37 cellular contexts compared by ENCODE assay signal in the genomic region with DNA sequence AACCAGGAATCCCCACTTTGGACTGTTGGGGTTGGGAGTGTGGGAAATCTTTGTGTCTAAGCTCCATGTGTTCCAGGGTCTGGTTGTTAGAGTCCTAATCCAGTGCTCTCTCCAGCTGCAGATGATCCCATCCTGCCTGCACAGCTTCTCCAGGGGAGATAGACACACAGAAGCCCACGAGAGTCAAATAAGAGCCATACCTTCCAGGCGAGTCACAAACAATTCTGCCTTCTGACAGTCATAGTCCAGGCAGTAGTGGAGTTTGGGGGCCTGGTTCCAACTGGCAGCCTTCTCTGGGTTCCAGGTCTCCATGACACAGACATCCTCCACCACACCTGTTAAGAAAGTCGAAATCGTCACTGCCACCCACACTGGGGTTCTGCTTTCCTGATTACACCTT. TPM values are rescaled to one million over a fixed set of nuclear protein-coding genes. Genes with fewer than 3 reads are reported as not detected.
"Had no signal": no experiment of that assay in that cellular context is flagged by ENCODE, and none has a peak within 500 bp of the region (broad histone marks: within the 10 kb centered on the region; RNA-seq: fewer than 3 reads in every experiment).

No MANE protein-coding gene starts in this region.

- H3K27me3 Mint-ChIP-seq: progenitor cell of endocrine pancreas had no signal

- H3K27ac ChIP-seq: adrenal gland, epithelial cell of prostate, esophagus squamous epithelium, neutrophil, ovary, uterus, WERI-Rb-1 had no signal

- H3K27ac Mint-ChIP-seq: activated CD4-positive, alpha-beta memory T cell treated with anti-CD3 and anti-CD28 coated beads, Interleukin-2, amount 10 ng/mL, durations not matched to agents 7 days and 5 days; activated naive CD4-positive, alpha-beta T cell treated with anti-CD3 and anti-CD28 coated beads, Interleukin-2, amount 50 U/mL, for 72 hours; nephron progenitor cell; progenitor cell of endocrine pancreas; stimulated activated effector memory CD8-positive, alpha-beta T cell treated with anti-CD3 and anti-CD28 coated beads, Interleukin-12 subunit alpha, Interleukin-12 subunit beta, amount 100 ng/mL, for 72 hours; T-helper 1 cell treated with Interleukin-12 subunit alpha and Interleukin-12 subunit beta and Interleukin-4 antibody, amounts not matched to agents 30 μg/mL and 1 μg/mL, for 36 hours; type B pancreatic cell had no signal

- H3K36me3 ChIP-seq: adrenal gland, esophagus squamous epithelium, neutrophil, ovary, uterus had no signal

- H3K36me3 Mint-ChIP-seq: activated naive CD4-positive, alpha-beta T cell treated with anti-CD3 and anti-CD28 coated beads, Interleukin-2, amount 50 U/mL, for 72 hours; naive B cell; stimulated activated effector memory CD8-positive, alpha-beta T cell treated with anti-CD3 and anti-CD28 coated beads, Interleukin-12 subunit alpha, Interleukin-12 subunit beta, amount 100 ng/mL, for 72 hours; type B pancreatic cell had no signal

- H3K9me3 ChIP-seq: adrenal gland, esophagus squamous epithelium, neutrophil, ovary, uterus had no signal

- H3K4me3 Mint-ChIP-seq: activated CD4-positive, alpha-beta memory T cell treated with anti-CD3 and anti-CD28 coated beads, Interleukin-2, amount 10 ng/mL, durations not matched to agents 7 days and 5 days; central memory CD8-positive, alpha-beta T cell; naive B cell; nephron progenitor cell; stimulated activated effector memory CD8-positive, alpha-beta T cell treated with anti-CD3 and anti-CD28 coated beads, Interleukin-12 subunit alpha, Interleukin-12 subunit beta, amount 100 ng/mL, for 72 hours; stimulated activated naive CD8-positive, alpha-beta T cell treated with anti-CD3 and anti-CD28 coated beads, Interleukin-15, amount 100 ng/mL, for 72 hours; T-helper 1 cell treated with Interleukin-12 subunit alpha and Interleukin-12 subunit beta and Interleukin-4 antibody, amounts not matched to agents 30 μg/mL and 1 μg/mL, for 36 hours; type B pancreatic cell had no signal

- H3K4me3 ChIP-seq: adrenal gland, esophagus squamous epithelium, ovary, uterus had no signal

- H3K9me3 Mint-ChIP-seq: activated CD4-positive, alpha-beta memory T cell treated with anti-CD3 and anti-CD28 coated beads, Interleukin-2, amount 10 ng/mL, durations not matched to agents 7 days and 5 days; activated naive CD4-positive, alpha-beta T cell treated with anti-CD3 and anti-CD28 coated beads, Interleukin-2, amount 50 U/mL, for 72 hours; central memory CD8-positive, alpha-beta T cell; naive B cell; nephron progenitor cell; stimulated activated effector memory CD8-positive, alpha-beta T cell treated with anti-CD3 and anti-CD28 coated beads, Interleukin-12 subunit alpha, Interleukin-12 subunit beta, amount 100 ng/mL, for 72 hours; stimulated activated naive CD8-positive, alpha-beta T cell treated with anti-CD3 and anti-CD28 coated beads, Interleukin-15, amount 100 ng/mL, for 72 hours; T-helper 1 cell treated with Interleukin-12 subunit alpha and Interleukin-12 subunit beta and Interleukin-4 antibody, amounts not matched to agents 30 μg/mL and 1 μg/mL, for 36 hours; type B pancreatic cell had no signal

- FAIRE-seq: colon, endometrium, small intestine, TTC549 had no signal

- ATAC-seq: activated CD4-positive, CD25-positive, alpha-beta regulatory T cell treated with anti-CD3 and anti-CD28 coated beads, Interleukin-2, amount 50 U/mL, for 24 hours; activated naive CD4-positive, alpha-beta T cell treated with anti-CD3 and anti-CD28 coated beads, Interleukin-2, amount 50 U/mL, for 72 hours; left cardiac atrium; left ventricle myocardium superior; sciatic nerve; stimulated activated effector memory CD8-positive, alpha-beta T cell treated with anti-CD3 and anti-CD28 coated beads, Interleukin-12 subunit alpha, Interleukin-12 subunit beta, amount 100 ng/mL, for 72 hours; stimulated activated naive CD8-positive, alpha-beta T cell treated with anti-CD3 and anti-CD28 coated beads, Interleukin-15, amount 100 ng/mL, for 72 hours had no signal

- H3K4me1 Mint-ChIP-seq: central memory CD8-positive, alpha-beta T cell; naive B cell; stimulated activated effector memory CD8-positive, alpha-beta T cell treated with anti-CD3 and anti-CD28 coated beads, Interleukin-12 subunit alpha, Interleukin-12 subunit beta, amount 100 ng/mL, for 72 hours; stimulated activated naive CD8-positive, alpha-beta T cell treated with anti-CD3 and anti-CD28 coated beads, Interleukin-15, amount 100 ng/mL, for 72 hours had no signal

- DNase-seq: activated CD4-positive, alpha-beta memory T cell treated with anti-CD3 and anti-CD28 coated beads, Interleukin-2, amount 10 ng/mL, durations not matched to agents 7 days and 5 days; activated CD4-positive, alpha-beta T cell treated with anti-CD3 and anti-CD28 coated beads for 48 hours; activated CD8-positive, alpha-beta memory T cell treated with anti-CD3 and anti-CD28 coated beads, Interleukin-2, amount 50 U/mL, for 48 hours; activated naive CD4-positive, alpha-beta T cell; activated T-cell treated with anti-CD3 and anti-CD28 coated beads, Interleukin-2, amount 50 U/mL, for 48 hours; adrenal gland; dermis blood vessel endothelial cell; effector CD4-positive, alpha-beta T cell; esophagus squamous epithelium; foreskin melanocyte; left cardiac atrium; left ventricle myocardium superior; naive B cell; nephron progenitor cell; ovary; retina; small intestine; stimulated activated CD4-positive, alpha-beta T cell treated with anti-CD3 and anti-CD28 coated beads, Interleukin-4, amount 100 ng/mL, for 24 hours; stimulated activated naive CD8-positive, alpha-beta T cell treated with anti-CD3 and anti-CD28 coated beads, Interleukin-15, amount 100 ng/mL, for 72 hours; substantia nigra; T-helper 9 cell; uterus; WERI-Rb-1 had no signal

- H3K27me3 ChIP-seq: adrenal gland, ovary, uterus had no signal

- H3K4me1 ChIP-seq: adrenal gland, esophagus squamous epithelium, uterus had no signal

RNA-seq across cellular contexts. Expression of a gene that starts 32.1 kb away (rescaled TPM):
- total RNA-seq: activated CD4-positive, alpha-beta memory T cell treated with anti-CD3 and anti-CD28 coated beads, Interleukin-2, amount 10 ng/mL, durations not matched to agents 7 days and 5 days; activated naive CD4-positive, alpha-beta T cell treated with anti-CD3 and anti-CD28 coated beads, Interleukin-2, amount 50 U/mL, for 72 hours; bronchial epithelial cell; dermis blood vessel endothelial cell; sciatic nerve had no signal
